In the genomic region with DNA sequence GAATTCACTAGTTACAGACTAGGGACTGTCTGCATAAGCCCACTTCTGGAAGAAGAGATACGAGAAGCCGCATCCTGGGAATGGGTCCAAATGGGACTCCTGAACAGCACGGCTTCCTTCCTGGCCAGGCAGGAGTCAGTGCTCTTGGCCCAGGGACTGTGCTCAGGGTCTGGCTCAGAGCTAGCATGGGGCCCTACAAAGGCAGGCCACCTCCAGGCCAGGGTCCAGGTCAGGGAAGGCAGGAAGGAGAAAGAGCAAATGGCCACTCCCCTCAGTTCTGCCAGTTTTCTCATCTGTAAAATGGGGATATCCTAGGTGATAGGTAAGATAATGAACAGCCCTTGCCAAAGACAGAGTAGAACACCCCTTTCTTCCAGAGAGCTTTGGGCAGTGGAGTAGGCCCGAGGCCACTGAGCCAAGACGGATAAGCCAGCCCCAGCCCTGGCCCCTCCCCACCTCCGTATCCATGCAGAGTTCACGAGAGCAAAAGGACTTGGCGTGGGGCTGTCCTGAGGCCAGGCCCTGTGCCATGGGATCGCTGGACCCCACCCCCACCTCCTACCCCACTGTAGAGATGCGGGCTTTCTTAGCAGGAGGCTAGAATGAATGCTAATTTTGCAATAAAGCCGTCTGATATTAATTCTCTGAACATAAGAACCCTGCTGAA, we compare ENCODE assay signal across 1 cellular context.
TF ChIP-seq lines count a peak whose summit lies in the region.

No MANE protein-coding gene starts in this region.

TF ChIP-seq in endothelial cell of umbilical vein, 7 proteins besides CTCF, POLR2A, EP300 and RAD21:
- TF ChIP-seq JUN (IDR thresholded peaks at IDR 0.05; ENCODE audit: borderline replicate concordance, insufficient read depth, insufficient read length, low read depth) (no peak), MYC (IDR thresholded peaks at IDR 0.05; ENCODE audit: low read depth, low read length) (no peak), GATA2 (IDR thresholded peaks at IDR 0.05; ENCODE audit: insufficient read depth, insufficient read length, low read depth, low read length) (no peak), POLR2AphosphoS5 (IDR thresholded peaks at IDR 0.05; ENCODE audit: insufficient read depth, low read depth, low read length) (no peak), EZH2 (IDR thresholded peaks at IDR 0.05; ENCODE audit: borderline replicate concordance, low read depth, low read length, severe bottlenecking) (no peak), FOS (IDR thresholded peaks at IDR 0.05; ENCODE audit: borderline replicate concordance, insufficient read depth, low read length) (no peak)
- TF ChIP-seq, protein P1, sequence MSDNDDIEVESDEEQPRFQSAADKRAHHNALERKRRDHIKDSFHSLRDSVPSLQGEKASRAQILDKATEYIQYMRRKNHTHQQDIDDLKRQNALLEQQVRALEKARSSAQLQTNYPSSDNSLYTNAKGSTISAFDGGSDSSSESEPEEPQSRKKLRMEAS (IDR thresholded peaks at IDR 0.05; ENCODE audit: insufficient read depth, insufficient read length) = no peak
